In genomic region chr1:120142512-120143263, GRCh38 we compare ENCODE assay signal across 8 cellular contexts. TPM values are rescaled to one million over a fixed set of nuclear protein-coding genes. Genes with fewer than 3 reads are reported as not detected.
A peak's percentile ranks its signal among the peaks of the same experiment; 100 is the strongest.
DNase-seq lines count a peak whose midpoint lies in the region; ATAC-seq and TF ChIP-seq lines count a peak whose summit lies in the region.
"Not testable (repeated sequence)": the region's sequence is repeated elsewhere in the genome, so short reads cannot be mapped to it uniquely, and the experiment has no call there.

No MANE protein-coding gene starts in this region.

- DNase-seq in CD8-positive, alpha-beta T cell, result peak; percentile 37 to 74 (median 46)
- DNase-seq in OCI-M1 (lab: John Stamatoyannopoulos, UW) (peak; percentile 77), colonic mucosa (peak; percentile 27), myocyte (ENCODE audit: low read depth) (peak; percentile 82)
- DNase-seq in activated CD8-positive, alpha-beta memory T cell treated with anti-CD3 and anti-CD28 coated beads for 4 hours (ENCODE audit: low read depth in 2 of 2), result peak; percentile 12 to 48
- DNase-seq in stimulated activated CD8-positive, alpha-beta memory T cell treated with anti-CD3 and anti-CD28 coated beads, Interleukin-2, amount 100 ng/mL, for 1 hour (ENCODE audit: low read depth in 2 of 2), result peak; percentile 14 to 34

- H3K4me1 ChIP-seq in CD8-positive, alpha-beta T cell (ENCODE audit: insufficient read depth, low read length), result peaks cover 22% of the 10 kb centered on the region
- H3K4me1 ChIP-seq in colonic mucosa, result not testable (repeated sequence)

- CTCF ChIA-PET in CD8-positive, alpha-beta T cell (lab: Charles Lee), result not testable (repeated sequence)

- H3K4me1 Mint-ChIP-seq in CD8-positive, alpha-beta T cell (ENCODE audit: low read depth), result peaks cover 21% of the 10 kb centered on the region

- H3K36me3 Mint-ChIP-seq in CD8-positive, alpha-beta T cell, result not testable (repeated sequence)

- not testable (repeated sequence) for H3K27ac ChIP-seq in CD8-positive, alpha-beta T cell (ENCODE audit: low read depth, low read length); colonic mucosa

- not testable (repeated sequence) for TF ChIP-seq CTCF in CD8-positive, alpha-beta T cell (IDR thresholded peaks at IDR 0.05); colonic mucosa (IDR thresholded peaks at IDR 0.05)

- POLR2A ChIA-PET in CD8-positive, alpha-beta T cell (lab: Charles Lee), result not testable (repeated sequence)

- H3K27me3 ChIP-seq in CD8-positive, alpha-beta T cell (ENCODE audit: insufficient read depth, low read length); colonic mucosa: not testable (repeated sequence)

- H3K4me3 Mint-ChIP-seq in CD8-positive, alpha-beta T cell, result peak overlapping the region; percentile 56

- intact Hi-C loops in CD8-positive, alpha-beta T cell (cut with DNase I, micrococcal nuclease), result loop anchor here in 1 of 2 experiments (10.0 kb wide), 2 partner anchors 198 to 338 kb away; no protein-coding TSS in a partner anchor
- intact Hi-C loops in colonic mucosa (cut with DNase I), result not testable (repeated sequence)

- not testable (repeated sequence) for H3K27me3 Mint-ChIP-seq in CD8-positive, alpha-beta T cell (ENCODE audit: low read depth)

- ATAC-seq in CD8-positive, alpha-beta T cell, result peak; percentile 90
- peak; percentile 94 for ATAC-seq in GM19468 (IDR thresholded peaks at IDR 0.05; ENCODE audit: extremely low read depth, unreplicated experiment)
- ATAC-seq in HG03135 (IDR thresholded peaks at IDR 0.05; ENCODE audit: unreplicated experiment), result peak; percentile 94

- H3K4me3 ChIP-seq in CD8-positive, alpha-beta T cell (ENCODE audit: low read depth, low read length); colonic mucosa: not testable (repeated sequence)

- not testable (repeated sequence) for H3K36me3 ChIP-seq in CD8-positive, alpha-beta T cell (ENCODE audit: insufficient read depth, low read length); colonic mucosa

- not testable (repeated sequence) for H3K9ac ChIP-seq in colonic mucosa (ENCODE audit: low read depth in 2 of 2, low read length in 2 of 2)

- peak overlapping the region; percentile 20 for H3K27ac Mint-ChIP-seq in CD8-positive, alpha-beta T cell

- not testable (repeated sequence) for H3K9me3 ChIP-seq in CD8-positive, alpha-beta T cell (ENCODE audit: low read length); colonic mucosa

- H3K9me3 Mint-ChIP-seq in CD8-positive, alpha-beta T cell, result not testable (repeated sequence)

RNA-seq across cellular contexts. Expression of gene SEC22B, which starts 33.6 kb away (rescaled TPM):
- total RNA-seq in CD8-positive, alpha-beta T cell, result 10 to 100 TPM; 22.0 to 23.4 TPM
- total RNA-seq in colonic mucosa (10 to 100 TPM; 26.3 to 29.3 TPM), myocyte (32.9 and 37.7 TPM in 2 replicates)
- polyA plus RNA-seq in myocyte (2012), result 41.5 TPM

Comparison
In these comparisons a context has a peak if more than half of its experiments do, and no peak if none do; other contexts are left out.
1. DNase-seq: peak in every context shown above with its lines; median percentile 82 in myocyte; 77 in OCI-M1; 46 in CD8-positive, alpha-beta T cell; 30 in activated CD8-positive, alpha-beta memory T cell treated with anti-CD3 and anti-CD28 coated beads for 4 hours; 27 in colonic mucosa; 24 in stimulated activated CD8-positive, alpha-beta memory T cell treated with anti-CD3 and anti-CD28 coated beads, Interleukin-2, amount 100 ng/mL, for 1 hour.